In the genomic region with DNA sequence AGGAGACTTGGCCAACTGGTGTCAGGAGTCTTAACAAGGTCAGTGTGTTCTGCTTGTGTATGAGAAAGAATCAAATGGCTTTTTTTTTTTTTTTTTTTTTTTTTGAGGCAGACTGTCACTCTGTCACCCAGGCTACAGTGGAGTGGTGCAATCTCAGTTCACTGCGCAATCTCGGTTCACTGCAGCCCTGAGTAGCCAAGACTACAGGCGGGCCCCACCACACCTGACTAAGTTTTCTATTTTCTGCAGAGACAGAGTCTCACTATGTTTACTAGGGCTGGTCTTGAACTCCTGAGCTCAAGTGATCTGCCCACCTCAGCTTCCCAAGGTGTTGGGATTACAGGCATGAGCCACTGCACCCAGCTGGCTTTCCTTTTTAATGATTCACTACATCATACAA, we compare ENCODE assay signal across 11 cellular contexts. TPM values are rescaled to one million over a fixed set of nuclear protein-coding genes. Genes with fewer than 3 reads are reported as not detected.
DNase-seq lines count a peak whose midpoint lies in the region; ATAC-seq and TF ChIP-seq lines count a peak whose summit lies in the region.
"Had no signal": no experiment of that assay in that cellular context is flagged by ENCODE, and none has a peak within 500 bp of the region (broad histone marks: within the 10 kb centered on the region; RNA-seq: fewer than 3 reads in every experiment).

No MANE protein-coding gene starts in this region.

- H3K27ac ChIP-seq in transverse colon: peak overlapping the region; percentile 19 to 65 (median 39)
- H3K27ac ChIP-seq: A549, pancreas had no signal

- no peaks in the 10 kb centered on the region for H3K27me3 ChIP-seq in transverse colon
- H3K27me3 ChIP-seq: pancreas had no signal

- TF ChIP-seq CTCF in transverse colon (IDR thresholded peaks at IDR 0.05): no peak

- POLR2A ChIA-PET in naive thymus-derived CD8-positive, alpha-beta T cell (lab: Charles Lee): interaction anchor here (0.6 to 17.7 kb wide), 23 partner anchors 9 to 924 kb away, joined by 3 to 989 read pairs (median 8); a partner anchor contains a TSS

- in situ Hi-C loops in transverse colon (cut with MboI; ENCODE audit: low pct_ligation_motif_present in 1 of 4, low pct_unique_long_range_greater_than_20kb in 1 of 4, low sequenced_read_pairs in 3 of 4): no loop called here

- no peak for TF ChIP-seq POLR2A in transverse colon (IDR thresholded peaks at IDR 0.05)

- H3K4me1 Mint-ChIP-seq in activated T-cell treated with anti-CD3 and anti-CD28 coated beads, Interleukin-2, amount 50 U/mL, for 72 hours (ENCODE audit: low read depth): peaks cover 88% of the 10 kb centered on the region
- peaks cover 23 to 78% (median 67%) of the 10 kb centered on the region in 4 donors for H3K4me1 Mint-ChIP-seq in naive thymus-derived CD8-positive, alpha-beta T cell

- intact Hi-C loops in transverse colon (cut with DNase I; ENCODE audit: low total_unique reads): no loop called here

- H3K4me3 Mint-ChIP-seq in activated T-cell treated with anti-CD3 and anti-CD28 coated beads, Interleukin-2, amount 50 U/mL, for 72 hours: peak overlapping the region; percentile 91 to 92
- H3K4me3 Mint-ChIP-seq in naive thymus-derived CD8-positive, alpha-beta T cell: peak overlapping the region; percentile 82 to 97 (median 90)

- no peak overlapping the region for H3K4me3 ChIP-seq in transverse colon
- H3K4me3 ChIP-seq: A549, pancreas had no signal

- H3K36me3 ChIP-seq in transverse colon: no peaks in the 10 kb centered on the region
- H3K36me3 ChIP-seq: pancreas had no signal

- peaks cover 10 to 29% of the 10 kb centered on the region in 2 donors for H3K36me3 Mint-ChIP-seq in activated T-cell treated with anti-CD3 and anti-CD28 coated beads, Interleukin-2, amount 50 U/mL, for 72 hours (ENCODE audit: insufficient read depth in 2 of 2)
- peaks cover 11 to 16% (median 16%) of the 10 kb centered on the region in 3 donors for H3K36me3 Mint-ChIP-seq in naive thymus-derived CD8-positive, alpha-beta T cell

- H3K27ac Mint-ChIP-seq in activated T-cell treated with anti-CD3 and anti-CD28 coated beads, Interleukin-2, amount 50 U/mL, for 72 hours: peak overlapping the region; percentile 89
- peak overlapping the region; percentile 95 to 100 (median 100) for H3K27ac Mint-ChIP-seq in naive thymus-derived CD8-positive, alpha-beta T cell

- no peak for TF ChIP-seq EP300 in transverse colon (IDR thresholded peaks at IDR 0.05; ENCODE audit: low read depth)

- peaks cover 0 to 1% of the 10 kb centered on the region in 2 donors for H3K9me3 Mint-ChIP-seq in activated T-cell treated with anti-CD3 and anti-CD28 coated beads, Interleukin-2, amount 50 U/mL, for 72 hours
- no peaks in the 10 kb centered on the region for H3K9me3 Mint-ChIP-seq in naive thymus-derived CD8-positive, alpha-beta T cell

- DNase-seq in SIG-M5 treated with dmso at 0.1 percent for 504 hours (lab: John Stamatoyannopoulos, UW; ENCODE audit: unreplicated experiment): peak; percentile 36
- no peak for DNase-seq in SIG-M5 (lab: John Stamatoyannopoulos, UW)
- DNase-seq in activated T-cell treated with anti-CD3 and anti-CD28 coated beads, Interleukin-2, amount 50 U/mL, for 72 hours: peak; percentile 76 to 81
- peak; percentile 17 to 90 (median 74) for DNase-seq in naive thymus-derived CD8-positive, alpha-beta T cell
- peak; percentile 22 for DNase-seq in transverse colon
- DNase-seq: NCI-H2029, pancreas had no signal

- WGBS in transverse colon (ENCODE audit: low coverage in 1 of 2), 2 donors: 60 to 70% methylated on average over 3 of the region's 3 CpGs

- H3K4me1 ChIP-seq in transverse colon: peaks cover 0 to 10% (median 1%) of the 10 kb centered on the region in 4 donors
- H3K4me1 ChIP-seq: pancreas had no signal

- ATAC-seq in activated T-cell treated with anti-CD3 and anti-CD28 coated beads, Interleukin-2, amount 50 U/mL, for 72 hours (replicated peaks in 1 of 2): peak; percentile 47 to 59
- ATAC-seq in naive thymus-derived CD8-positive, alpha-beta T cell: peak; percentile 56 to 60
- no peak for ATAC-seq in GM18907 (IDR thresholded peaks at IDR 0.05; ENCODE audit: unreplicated experiment)
- no peak for ATAC-seq in HG03378 (IDR thresholded peaks at IDR 0.05; ENCODE audit: unreplicated experiment)
- no peak for ATAC-seq in HG03280 (IDR thresholded peaks at IDR 0.05; ENCODE audit: unreplicated experiment)
- ATAC-seq: A549 had no signal

- no peaks in the 10 kb centered on the region for H3K27me3 Mint-ChIP-seq in activated T-cell treated with anti-CD3 and anti-CD28 coated beads, Interleukin-2, amount 50 U/mL, for 72 hours (ENCODE audit: low read depth)
- H3K27me3 Mint-ChIP-seq in naive thymus-derived CD8-positive, alpha-beta T cell: no peaks in the 10 kb centered on the region

- no peaks in the 10 kb centered on the region for H3K9me3 ChIP-seq in transverse colon
- H3K9me3 ChIP-seq: A549, pancreas had no signal

RNA-seq across cellular contexts. Expression of a gene that starts 3.0 kb away (rescaled TPM):
- total RNA-seq in activated T-cell treated with anti-CD3 and anti-CD28 coated beads, Interleukin-2, amount 50 U/mL, for 72 hours: 100 to 1,000 TPM; 102 to 143 TPM
- total RNA-seq in naive thymus-derived CD8-positive, alpha-beta T cell: 1,000 to 10,000 TPM; 1,319 to 1,437 TPM
- polyA plus RNA-seq in naive thymus-derived CD8-positive, alpha-beta T cell: 100 to 1,000 TPM; 569 to 668 (median 661) TPM
- total RNA-seq in transverse colon: 10 to 100 TPM in 2 of 4 donors, 1 to 10 TPM in 2; 3.2 to 54.8 (median 17.9) TPM

Comparison
In these comparisons a context has a peak if more than half of its experiments do, and no peak if none do; other contexts are left out.
1. ATAC-seq: peak in activated T-cell treated with anti-CD3 and anti-CD28 coated beads, Interleukin-2, amount 50 U/mL, for 72 hours (2 of 2) and naive thymus-derived CD8-positive, alpha-beta T cell (2 of 2); none in GM18907 (single experiment), HG03378 (single experiment) and HG03280 (single experiment).
2. RNA of a gene that starts 3.0 kb away (total RNA-seq): 1,319 to 1,437 TPM in naive thymus-derived CD8-positive, alpha-beta T cell; 102 to 143 TPM in activated T-cell treated with anti-CD3 and anti-CD28 coated beads, Interleukin-2, amount 50 U/mL, for 72 hours and 3.2 to 54.8 TPM in transverse colon; every median in the first group is over 4 times any median in the second.